Comparison of ENCODE assay signal across 23 cellular contexts in genomic region chr7:104415700-104416099, GRCh38.
DNase-seq lines count a peak whose midpoint lies in the region; ATAC-seq, FAIRE-seq and TF ChIP-seq lines count a peak whose summit lies in the region.
"Had no signal": no experiment of that assay in that cellular context is flagged by ENCODE, and none has a peak within 500 bp of the region (broad histone marks: within the 10 kb centered on the region; RNA-seq: fewer than 3 reads in every experiment).

No MANE protein-coding gene starts in this region.

- peaks cover 0 to 7% of the 10 kb centered on the region in 2 experiments; a peak in 1 of 5 replicates for H3K27me3 ChIP-seq in K562 (ENCODE audit: control insufficient read depth in 2 of 2, insufficient read depth in 2 of 2, low read length in 2 of 2)
- no peaks in the 10 kb centered on the region for H3K27me3 ChIP-seq in CD4-positive, alpha-beta memory T cell (ENCODE audit: insufficient read depth, low read length)
- H3K27me3 ChIP-seq: adrenal gland, colonic mucosa, spleen had no signal

- H3K4me2 ChIP-seq in K562 (ENCODE audit: insufficient read depth, low read length) = no peak overlapping the region
- H3K4me2 ChIP-seq: SK-N-SH had no signal

- no peaks in the 10 kb centered on the region for H3K4me1 Mint-ChIP-seq in CD4-positive, alpha-beta memory T cell
- H3K4me1 Mint-ChIP-seq: H9 had no signal

- intact Hi-C loops in K562 (cut with micrococcal nuclease) = no loop called here
- intact Hi-C loops in CD4-positive, alpha-beta memory T cell (cut with micrococcal nuclease) = no loop called here

- H2AFZ ChIP-seq in K562 (ENCODE audit: low read depth, low read length) = no peak overlapping the region

- no peak; a peak in 1 of 4 replicates for TF ChIP-seq RAD21 in K562 (CRISPR knock-in tag; conservative IDR thresholded peaks at IDR 0.05 in 1 of 2, IDR thresholded peaks at IDR 0.05 in 1 of 2)

- DNase-seq in GM12865 (ENCODE audit: low read depth) = peak; percentile 12
- DNase-seq in NB4 (ENCODE audit: low read depth) = peak; percentile 12
- peak in 1 of 4 experiments; percentile 5 for DNase-seq in K562 (ENCODE audit: extremely low read depth in 1 of 4, low spot score in 3 of 4)
- peak; percentile 28 for DNase-seq in pons (ENCODE audit: low spot score)
- DNase-seq in DMS153 (lab: John Stamatoyannopoulos, UW) = no peak
- DNase-seq in CD4-positive, alpha-beta memory T cell = no peak
- DNase-seq: activated naive CD4-positive, alpha-beta T cell; activated T-cell treated with anti-CD3 and anti-CD28 coated beads, Interleukin-2, amount 50 U/mL, for 4 hours; adrenal gland; colonic mucosa; COR-L47; H9; KBM-7; NCI-H1048; NCI-H2029; NCI-H345; SK-N-SH; spleen; stimulated activated CD4-positive, alpha-beta T cell treated with anti-CD3 and anti-CD28 coated beads, Interleukin-4, amount 100 ng/mL, for 1 hour; stimulated activated naive CD4-positive, alpha-beta T cell treated with Interleukin-2 at 50 U/mL for 16 hours had no signal

- 0% methylated on average over 2 of the region's 2 CpGs for WGBS in K562 (ENCODE audit: insufficient coverage, low coverage, missing lambda C conversion rate)

- CTCF ChIA-PET in K562 (lab: Yijun Ruan, JAX; ENCODE audit: low intra/inter-chr PET ratio) = no interaction called here
- CTCF ChIA-PET in CD4-positive, alpha-beta memory T cell (lab: Charles Lee; ENCODE audit: partially characterized antibody) = no interaction called here

- TF ChIP-seq POLR2A in NB4 (IDR thresholded peaks at IDR 0.05; ENCODE audit: extremely low read depth, insufficient read length) (no peak), K562 (conservative IDR thresholded peaks at IDR 0.05) (no peak)

- H3K27ac Mint-ChIP-seq in CD4-positive, alpha-beta memory T cell = no peak overlapping the region
- H3K27ac Mint-ChIP-seq: H9 had no signal

- no peak overlapping the region for H3K4me3 Mint-ChIP-seq in CD4-positive, alpha-beta memory T cell
- H3K4me3 Mint-ChIP-seq: activated T-cell treated with anti-CD3 and anti-CD28 coated beads, Interleukin-2, amount 50 U/mL, for 4 hours; H9 had no signal

- H3K9me3 ChIP-seq in K562 (replicated peaks; ENCODE audit: control insufficient read depth, insufficient read depth, low read depth, low read length) = no peaks in the 10 kb centered on the region
- no peaks in the 10 kb centered on the region for H3K9me3 ChIP-seq in CD4-positive, alpha-beta memory T cell (ENCODE audit: control insufficient read depth in 1 of 2, low read length in 2 of 2)
- H3K9me3 ChIP-seq: adrenal gland, colonic mucosa, SK-N-SH, spleen, thoracic aorta had no signal

- H3K36me3 ChIP-seq in K562 (ENCODE audit: control insufficient read depth, insufficient read depth, low read length) = no peaks in the 10 kb centered on the region
- no peaks in the 10 kb centered on the region for H3K36me3 ChIP-seq in CD4-positive, alpha-beta memory T cell (ENCODE audit: insufficient read depth, low read length)
- H3K36me3 ChIP-seq: adrenal gland, colonic mucosa, spleen, thoracic aorta had no signal

- H4K20me1 ChIP-seq in K562 (replicated peaks; ENCODE audit: control insufficient read depth, insufficient read depth, low read length) = no peaks in the 10 kb centered on the region

- H3K79me2 ChIP-seq in K562 (ENCODE audit: control insufficient read depth, insufficient read depth, low read length) = no peaks in the 10 kb centered on the region

- TF ChIP-seq EP300 in K562 (IDR thresholded peaks at IDR 0.05; ENCODE audit: low read length) = no peak

- no peak overlapping the region for H3K27ac ChIP-seq in K562 (ENCODE audit: extremely low read depth, low read depth, low read length)
- no peak overlapping the region for H3K27ac ChIP-seq in CD4-positive, alpha-beta memory T cell (ENCODE audit: low read depth, low read length)
- H3K27ac ChIP-seq: adrenal gland, colonic mucosa, RWPE1, spleen, thoracic aorta had no signal

- no TSS peak for BruUV-seq in K562 (replicated peaks; lab: Mats Ljungman, UMichigan)

- H3K4me3 ChIP-seq in GM12865 (ENCODE audit: low read depth, low read length) = no peak overlapping the region
- H3K4me3 ChIP-seq in NB4 (ENCODE audit: low read depth, low read length) = no peak overlapping the region
- H3K4me3 ChIP-seq in K562 = no peak overlapping the region
- H3K4me3 ChIP-seq in CD4-positive, alpha-beta memory T cell (ENCODE audit: low read length in 2 of 2) = no peak overlapping the region
- H3K4me3 ChIP-seq: adrenal gland, colonic mucosa, spleen, thoracic aorta had no signal

- FAIRE-seq in K562 (lab: Jason Lieb, UNC) = no peak

- H3K9me3 Mint-ChIP-seq in CD4-positive, alpha-beta memory T cell = peaks cover 0 to 2% (median 0%) of the 10 kb centered on the region in 8 donors
- H3K9me3 Mint-ChIP-seq: activated T-cell treated with anti-CD3 and anti-CD28 coated beads, Interleukin-2, amount 50 U/mL, for 4 hours had no signal

- POLR2A ChIA-PET in K562 (lab: Yijun Ruan, JAX) = no interaction called here
- POLR2A ChIA-PET in CD4-positive, alpha-beta memory T cell (lab: Charles Lee; ENCODE audit: partially characterized antibody) = no interaction called here

- ATAC-seq in K562 (peak; percentile 47; the same call in 1 of the 3 replicates), HG02840 (IDR thresholded peaks at IDR 0.05; ENCODE audit: low FRiP score, unreplicated experiment) (no peak)
- ATAC-seq: activated T-cell treated with anti-CD3 and anti-CD28 coated beads, Interleukin-2, amount 50 U/mL, for 4 hours had no signal

- H3K27me3 Mint-ChIP-seq in CD4-positive, alpha-beta memory T cell = peaks cover 0 to 2% of the 10 kb centered on the region in 2 donors

- H3K36me3 Mint-ChIP-seq in CD4-positive, alpha-beta memory T cell = no peaks in the 10 kb centered on the region

- H3K9ac ChIP-seq in K562 (ENCODE audit: insufficient read depth in 1 of 2, low read depth in 2 of 2, low read length in 2 of 2) = no peak overlapping the region
- H3K9ac ChIP-seq: SK-N-SH had no signal

- H3K9me1 ChIP-seq in K562 (ENCODE audit: control insufficient read depth, insufficient read depth, low read length) = no peaks in the 10 kb centered on the region

- H3K4me1 ChIP-seq in K562 (replicated peaks in 1 of 2; ENCODE audit: control insufficient read depth in 2 of 2, insufficient read depth in 2 of 2, low read length in 2 of 2) = no peaks in the 10 kb centered on the region
- no peaks in the 10 kb centered on the region for H3K4me1 ChIP-seq in CD4-positive, alpha-beta memory T cell (ENCODE audit: insufficient read depth, low read length)
- H3K4me1 ChIP-seq: adrenal gland, colonic mucosa, spleen had no signal

- in situ Hi-C loops in K562 (cut with MboI) = no loop called here

- TF ChIP-seq CTCF in GM12865 (IDR thresholded peaks at IDR 0.05; ENCODE audit: insufficient read depth, low read depth, low read length, missing control alignments) (no peak), NB4 (IDR thresholded peaks at IDR 0.05; ENCODE audit: low read depth, low read length) (peak; percentile 19), K562 (IDR thresholded peaks at IDR 0.05 in 2 of 3, conservative IDR thresholded peaks at IDR 0.05 in 1 of 3; ENCODE audit: insufficient read depth in 2 of 3, low read depth in 1 of 3, low read length in 3 of 3) (peak; percentile 6 to 23 (median 13); a peak in 1 of 6 replicates)

TF ChIP-seq in K562, 482 proteins besides CTCF, POLR2A, EP300 and RAD21:
- TF ChIP-seq, protein P1, sequence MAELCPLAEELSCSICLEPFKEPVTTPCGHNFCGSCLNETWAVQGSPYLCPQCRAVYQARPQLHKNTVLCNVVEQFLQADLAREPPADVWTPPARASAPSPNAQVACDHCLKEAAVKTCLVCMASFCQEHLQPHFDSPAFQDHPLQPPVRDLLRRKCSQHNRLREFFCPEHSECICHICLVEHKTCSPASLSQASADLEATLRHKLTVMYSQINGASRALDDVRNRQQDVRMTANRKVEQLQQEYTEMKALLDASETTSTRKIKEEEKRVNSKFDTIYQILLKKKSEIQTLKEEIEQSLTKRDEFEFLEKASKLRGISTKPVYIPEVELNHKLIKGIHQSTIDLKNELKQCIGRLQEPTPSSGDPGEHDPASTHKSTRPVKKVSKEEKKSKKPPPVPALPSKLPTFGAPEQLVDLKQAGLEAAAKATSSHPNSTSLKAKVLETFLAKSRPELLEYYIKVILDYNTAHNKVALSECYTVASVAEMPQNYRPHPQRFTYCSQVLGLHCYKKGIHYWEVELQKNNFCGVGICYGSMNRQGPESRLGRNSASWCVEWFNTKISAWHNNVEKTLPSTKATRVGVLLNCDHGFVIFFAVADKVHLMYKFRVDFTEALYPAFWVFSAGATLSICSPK (IDR thresholded peaks at IDR 0.05; ENCODE audit: borderline replicate concordance) = no peak
- peak; percentile 15 for TF ChIP-seq NFYB (IDR thresholded peaks at IDR 0.05; ENCODE audit: extremely low read depth, insufficient read length)

Comparison
In these comparisons a context has a peak if more than half of its experiments do, and no peak if none do; other contexts are left out.
1. DNase-seq: peak in GM12865 (single experiment), NB4 (single experiment) and pons (single experiment); none in DMS153 (single experiment) and CD4-positive, alpha-beta memory T cell (0 of 5).